17 cellular contexts compared by ENCODE assay signal in the genomic region with DNA sequence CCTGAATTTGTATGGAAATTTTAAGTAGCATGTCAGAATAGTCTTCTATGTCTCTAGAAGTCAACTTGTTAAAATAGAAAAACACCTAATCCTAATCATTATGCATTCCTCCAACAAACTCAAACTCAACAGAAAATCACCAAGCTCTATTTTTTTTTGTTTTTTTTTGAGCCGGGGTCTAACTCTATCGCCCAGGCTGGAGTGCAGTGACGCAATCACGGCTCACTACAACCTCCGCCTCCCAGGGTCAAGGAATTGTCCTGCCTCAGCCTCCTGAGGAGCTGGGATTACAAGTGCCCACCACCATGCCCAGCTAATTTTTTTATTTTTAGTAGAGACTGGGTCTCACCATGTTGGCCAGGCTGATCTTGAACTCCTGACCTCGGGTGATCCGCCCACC. TPM values are rescaled to one million over a fixed set of nuclear protein-coding genes. Genes with fewer than 3 reads are reported as not detected.
DNase-seq lines count a peak whose midpoint lies in the region; ATAC-seq, FAIRE-seq and TF ChIP-seq lines count a peak whose summit lies in the region.
"Had no signal": no experiment of that assay in that cellular context is flagged by ENCODE, and none has a peak within 500 bp of the region (broad histone marks: within the 10 kb centered on the region; RNA-seq: fewer than 3 reads in every experiment).

No MANE protein-coding gene starts in this region.

- no peaks in the 10 kb centered on the region for H3K23me2 ChIP-seq in H1 (ENCODE audit: low read depth, low read length)

- H3K4me1 ChIP-seq in K562 (replicated peaks in 1 of 2; ENCODE audit: control insufficient read depth in 2 of 2, insufficient read depth in 2 of 2, low read length in 2 of 2): no peaks in the 10 kb centered on the region
- H3K4me1 ChIP-seq in H1 (replicated peaks in 1 of 4; ENCODE audit: control insufficient read depth in 3 of 4, insufficient read depth in 4 of 4, low read length in 3 of 4): peaks cover 0 to 5% (median 0%) of the 10 kb centered on the region in 4 experiments; a peak in 5 of 7 replicates
- H3K4me1 ChIP-seq in pancreas: no peaks in the 10 kb centered on the region
- H3K4me1 ChIP-seq: A549, BE2C had no signal

- no peak overlapping the region for H2BK120ac ChIP-seq in H1 (replicated peaks; ENCODE audit: low read depth, low read length)

- H3K36me3 ChIP-seq in K562 (ENCODE audit: control insufficient read depth, insufficient read depth, low read length): peaks cover 2% of the 10 kb centered on the region; the same call in 2 of the 3 replicates
- no peaks in the 10 kb centered on the region for H3K36me3 ChIP-seq in H1 (ENCODE audit: control insufficient read depth in 2 of 4, insufficient read depth in 4 of 4, low read length in 3 of 4)
- no peaks in the 10 kb centered on the region for H3K36me3 ChIP-seq in pancreas
- H3K36me3 ChIP-seq: BE2C had no signal

- H3K27me3 ChIP-seq in K562 (ENCODE audit: control insufficient read depth in 2 of 2, insufficient read depth in 2 of 2, low read length in 2 of 2) (peaks cover 0 to 6% of the 10 kb centered on the region in 2 experiments; a peak in 3 of 5 replicates), H1 (replicated peaks in 1 of 4; ENCODE audit: control insufficient read depth in 3 of 4, extremely low read depth in 1 of 4, insufficient read depth in 3 of 4, low read length in 3 of 4) (no peaks in the 10 kb centered on the region), pancreas (no peaks in the 10 kb centered on the region)
- H3K27me3 ChIP-seq: BE2C had no signal

- no peak for TF ChIP-seq EP300 in K562 (IDR thresholded peaks at IDR 0.05; ENCODE audit: low read length)
- no peak for TF ChIP-seq EP300 in H1 (IDR thresholded peaks at IDR 0.05; ENCODE audit: borderline replicate concordance in 1 of 2, low read depth in 2 of 2, low read length in 2 of 2)

- no peak for ATAC-seq in K562
- no peak for ATAC-seq in pancreas
- ATAC-seq: A549 had no signal

- no peak for TF ChIP-seq RAD21 in K562 (CRISPR knock-in tag; conservative IDR thresholded peaks at IDR 0.05 in 1 of 2, IDR thresholded peaks at IDR 0.05 in 1 of 2)
- TF ChIP-seq RAD21 in H1 (IDR thresholded peaks at IDR 0.05 in 1 of 2, conservative IDR thresholded peaks at IDR 0.05 in 1 of 2; ENCODE audit: low read depth in 2 of 2, low read length in 2 of 2): no peak

- no peaks in the 10 kb centered on the region for H3K9me1 ChIP-seq in K562 (ENCODE audit: control insufficient read depth, insufficient read depth, low read length)

- H4K20me1 ChIP-seq in K562 (replicated peaks; ENCODE audit: control insufficient read depth, insufficient read depth, low read length) (no peaks in the 10 kb centered on the region), H1 (replicated peaks in 1 of 2; ENCODE audit: control insufficient read depth in 1 of 2, insufficient read depth in 2 of 2, low read length in 2 of 2) (peaks cover 0 to 1% of the 10 kb centered on the region in 2 experiments)

- no peak overlapping the region for H2BK12ac ChIP-seq in H1 (ENCODE audit: low read depth, low read length)

- DNase-seq in K562 (ENCODE audit: extremely low read depth in 1 of 4, low spot score in 3 of 4) (no peak), H1 (ENCODE audit: low read depth in 1 of 2, low spot score in 2 of 2) (no peak), KBM-7 (no peak), GDM1 (lab: John Stamatoyannopoulos, UW) (no peak), pancreas (no peak)
- DNase-seq: BE2C; CD4-positive, alpha-beta memory T cell; DMS79; EL had no signal

- no peak overlapping the region for H3K18ac ChIP-seq in H1 (ENCODE audit: extremely low read depth, low read length)

- no peak overlapping the region for H2BK15ac ChIP-seq in H1 (ENCODE audit: low read length)

- FAIRE-seq in K562 (lab: Jason Lieb, UNC) (no peak), H1 (lab: Jason Lieb, UNC) (no peak), pancreas (lab: Jason Lieb, UNC) (no peak)
- FAIRE-seq: A549, G401.6, GM12892, GM19239 had no signal

- H3K4ac ChIP-seq in H1 (replicated peaks; ENCODE audit: insufficient read length, low read depth, low read length): no peak overlapping the region

- TF ChIP-seq POLR2A in K562 (conservative IDR thresholded peaks at IDR 0.05) (no peak), H1 (IDR thresholded peaks at IDR 0.05; ENCODE audit: control extremely low read depth in 1 of 2, low read depth in 2 of 2, low read length in 2 of 2) (no peak)

- intact Hi-C loops in K562 (cut with micrococcal nuclease) (no loop called here), pancreas (cut with DNase I) (no loop called here)

- no peak overlapping the region for H3K56ac ChIP-seq in H1 (replicated peaks; ENCODE audit: insufficient read length, low read depth, low read length)

- no peak overlapping the region for H3K4me3 ChIP-seq in K562
- H3K4me3 ChIP-seq in H1 (ENCODE audit: extremely low read depth in 1 of 4, insufficient read depth in 2 of 4, low read depth in 3 of 4, low read length in 4 of 4): no peak overlapping the region
- no peak overlapping the region for H3K4me3 ChIP-seq in pancreas
- H3K4me3 ChIP-seq: A549 had no signal

- H2BK5ac ChIP-seq in H1 (ENCODE audit: low read depth, low read length): no peak overlapping the region

- H4K5ac ChIP-seq in H1 (ENCODE audit: insufficient read length, low read depth, low read length): no peak overlapping the region

- no TSS peak for BruUV-seq in K562 (replicated peaks; lab: Mats Ljungman, UMichigan)

- H3K9me3 ChIP-seq in K562 (replicated peaks; ENCODE audit: control insufficient read depth, insufficient read depth, low read depth, low read length) (no peaks in the 10 kb centered on the region), H1 (ENCODE audit: insufficient read depth in 2 of 2, low read depth in 1 of 2, low read length in 1 of 2) (no peaks in the 10 kb centered on the region), pancreas (no peaks in the 10 kb centered on the region)
- H3K9me3 ChIP-seq: A549, BE2C had no signal

- no peak overlapping the region for H2AK5ac ChIP-seq in H1 (ENCODE audit: low read depth, low read length)

- no peaks in the 10 kb centered on the region for H3K79me1 ChIP-seq in H1 (ENCODE audit: low read depth, low read length)

- TF ChIP-seq CTCF in K562 (IDR thresholded peaks at IDR 0.05 in 2 of 3, conservative IDR thresholded peaks at IDR 0.05 in 1 of 3; ENCODE audit: insufficient read depth in 2 of 3, low read depth in 1 of 3, low read length in 3 of 3) (no peak), H1 (IDR thresholded peaks at IDR 0.05; ENCODE audit: control extremely low read depth in 1 of 3, insufficient read depth in 1 of 3, low read depth in 1 of 3, low read length in 3 of 3) (no peak), pancreas (IDR thresholded peaks at IDR 0.05) (no peak)

- H4K91ac ChIP-seq in H1 (replicated peaks; ENCODE audit: insufficient read length, low read length): no peak overlapping the region

- H3K9ac ChIP-seq in K562 (ENCODE audit: insufficient read depth in 1 of 2, low read depth in 2 of 2, low read length in 2 of 2): no peak overlapping the region
- no peak overlapping the region for H3K9ac ChIP-seq in H1 (replicated peaks in 1 of 4; ENCODE audit: extremely low read depth in 1 of 4, low read depth in 3 of 4, low read length in 3 of 4)

- H3K27ac ChIP-seq in K562 (ENCODE audit: extremely low read depth, low read depth, low read length) (no peak overlapping the region), H1 (ENCODE audit: low read depth, low read length) (no peak overlapping the region), temporal lobe (ENCODE audit: low read depth, low read length) (peak overlapping the region; percentile 3), pancreas (no peak overlapping the region)
- H3K27ac ChIP-seq: A549, C4-2B had no signal

- H2BK20ac ChIP-seq in H1 (ENCODE audit: low read length): no peak overlapping the region

- WGBS in K562 (ENCODE audit: insufficient coverage, low coverage, missing lambda C conversion rate): 86% methylated on average over 7 of the region's 7 CpGs
- 97% methylated on average over 7 of the region's 7 CpGs; no CpG with 5 or more reads in 1 of the 2 experiments for WGBS in H1 (ENCODE audit: extremely low coverage in 1 of 2, insufficient coverage in 1 of 2, insufficient read length in 1 of 2, insufficient replicate concordance in 2 of 2, low coverage in 1 of 2, low lambda C conversion rate in 2 of 2, missing lambda C conversion rate in 1 of 2), 2 experiments
- 90 to 96% methylated on average over 7 of the region's 7 CpGs for WGBS in pancreas, 2 donors

- H3K14ac ChIP-seq in H1 (ENCODE audit: insufficient read length): no peak overlapping the region

- POLR2A ChIA-PET in K562 (lab: Yijun Ruan, JAX) (no interaction called here), H1 (lab: Charles Lee; ENCODE audit: partially characterized antibody) (interaction anchor here (0.6 kb wide), 1 partner anchor 459 kb away, joined by 3 read pairs; no protein-coding TSS in a partner anchor)

- H3K23ac ChIP-seq in H1 (ENCODE audit: insufficient read length): no peak overlapping the region

- H3K79me2 ChIP-seq in K562 (ENCODE audit: control insufficient read depth, insufficient read depth, low read length): no peaks in the 10 kb centered on the region
- H3K79me2 ChIP-seq in H1 (ENCODE audit: control insufficient read depth in 1 of 2, insufficient read depth in 2 of 2, low read length in 2 of 2): no peaks in the 10 kb centered on the region

- H4K8ac ChIP-seq in H1 (ENCODE audit: extremely low read depth, insufficient read depth, low read length): no peak overlapping the region

- no peak overlapping the region for H3K4me2 ChIP-seq in K562 (ENCODE audit: insufficient read depth, low read length)
- no peak overlapping the region for H3K4me2 ChIP-seq in H1 (ENCODE audit: insufficient read depth in 1 of 2, low read depth in 2 of 2, low read length in 2 of 2)
- H3K4me2 ChIP-seq: A549 had no signal

- H2AFZ ChIP-seq in K562 (ENCODE audit: low read depth, low read length) (no peak overlapping the region), H1 (ENCODE audit: low read length) (no peak overlapping the region)

- CTCF ChIA-PET in K562 (lab: Yijun Ruan, JAX; ENCODE audit: low intra/inter-chr PET ratio): no interaction called here
- CTCF ChIA-PET in H1 (lab: Charles Lee; ENCODE audit: partially characterized antibody): interaction anchor here (0.8 to 12.7 kb wide), 5 partner anchors 26 to 144 kb away, joined by 3 to 158 read pairs (median 4); partner anchors contain the start of genes CHST6 and TMEM170A

- in situ Hi-C loops in K562 (cut with MboI): no loop called here
- in situ Hi-C loops in KBM-7 (cut with MboI; ENCODE audit: low pct_unique_long_range_greater_than_20kb, low sequenced_read_pairs): no loop called here

RNA-seq across cellular contexts. Expression of gene TMEM231, which starts 9.8 kb away (rescaled TPM):
- 31.6 and 45.2 TPM in 2 replicates for total RNA-seq in K562 (2011; cell fraction: chromatin; rRNA removed; ENCODE audit: low replicate concordance)
- total RNA-seq in K562 (2011; cell fraction: nucleolus; rRNA removed): 32.4 and 38.0 TPM in 2 replicates
- 45.1 and 54.6 TPM in 2 replicates for total RNA-seq in K562 (2011; cell fraction: nucleoplasm; rRNA removed)
- total RNA-seq in K562 (2014; rRNA removed) (9.0 and 13.0 TPM in 2 replicates), K562 (2014; rRNA removed; fragmentation: Illumina TruSeq; extraction: Trizol) (7.6 and 9.1 TPM in 2 replicates), K562 (2015; rRNA removed; fragmentation: Illumina TruSeq; extraction: Trizol) (6.8 and 7.2 TPM in 2 replicates), K562 (2021) (12.6 and 13.9 TPM in 2 replicates), temporal lobe (13.0 TPM), pancreas (1 to 10 TPM; 2.5 to 5.3 (median 4.1) TPM)
- polyA plus RNA-seq in K562 (2011; rRNA removed) (27.6 and 30.2 TPM in 2 replicates), K562 (2014; fragmentation: Illumina TruSeq; extraction: Trizol) (15.6 and 17.0 TPM in 2 replicates), K562 (2014; fragmentation: Nextera tagmentation; extraction: Ambion mirVana) (1 to 10 TPM; 1.6 to 2.8 TPM), K562 (2014; rRNA removed) (10.9 and 13.0 TPM in 2 replicates), H1 (2011; rRNA removed) (26.7 and 37.6 TPM in 2 replicates), pancreas (1 to 10 TPM; 3.0 to 6.6 TPM)
- polyA plus RNA-seq in K562 (2011; cell fraction: cytosol; rRNA removed): 70.9 and 80.2 TPM in 2 replicates
- polyA plus RNA-seq in K562 (2011; cell fraction: nucleus; rRNA removed): 37.7 and 43.4 TPM in 2 replicates
- polyA plus RNA-seq in K562 (2012): 10.1 and 12.8 TPM in 2 replicates
- polyA minus RNA-seq in K562 (2011; rRNA and poly(A)+ RNA removed): 29.7 and 48.7 TPM in 2 replicates
- polyA minus RNA-seq in K562 (2011; cell fraction: cytosol; rRNA and poly(A)+ RNA removed): 18.2 and 21.3 TPM in 2 replicates
- 16.7 and 17.2 TPM in 2 replicates for polyA minus RNA-seq in K562 (2011; cell fraction: nucleus; rRNA and poly(A)+ RNA removed)
- total RNA-seq in H1 (2021; fragmentation: NEBNext Ultra II Directional; extraction: Animal tissue kit (Norgen Biotek cat#: 25700)): 8.0 and 8.3 TPM in 2 replicates
- polyA plus RNA-seq in H1 (2011; cell fraction: cytosol; rRNA removed): 22.6 TPM
- 26.1 TPM for polyA plus RNA-seq in H1 (2011; cell fraction: nucleus; rRNA removed)
- 6.4 to 11.0 TPM (median 8.7 TPM) in 4 replicates for polyA plus RNA-seq in H1 (2012, experiment 1 of 2)
- polyA plus RNA-seq in H1 (2012, experiment 2 of 2): 5.9 TPM
- polyA plus RNA-seq in H1 (2013, experiment 1 of 2): 13.7 TPM
- polyA plus RNA-seq in H1 (2013, experiment 2 of 2): 16.0 TPM
- polyA minus RNA-seq in H1 (2011; rRNA and poly(A)+ RNA removed): 36.4 and 54.6 TPM in 2 replicates
- 17.5 TPM for polyA minus RNA-seq in H1 (2011; cell fraction: cytosol; rRNA and poly(A)+ RNA removed)
- polyA minus RNA-seq in H1 (2011; cell fraction: nucleus; rRNA and poly(A)+ RNA removed): 7.9 TPM

RNA-seq across cellular contexts. Expression of gene CHST5, which starts 10.4 kb away (rescaled TPM):
- total RNA-seq in K562 (2011; cell fraction: chromatin; rRNA removed; ENCODE audit: low replicate concordance): 0.48 and 0.88 TPM in 2 replicates
- 0.26 and 0.50 TPM in 2 replicates for total RNA-seq in K562 (2011; cell fraction: nucleolus; rRNA removed)
- 0.59 and 0.76 TPM in 2 replicates for total RNA-seq in K562 (2011; cell fraction: nucleoplasm; rRNA removed)
- total RNA-seq in K562 (2014; rRNA removed): not detected in 2 replicates
- total RNA-seq in K562 (2014; rRNA removed; fragmentation: Illumina TruSeq; extraction: Trizol): not detected in 2 replicates
- 0.07 TPM in 1 of 2 replicates, not detected in the other for total RNA-seq in K562 (2015; rRNA removed; fragmentation: Illumina TruSeq; extraction: Trizol)
- 0.18 and 0.20 TPM in 2 replicates for total RNA-seq in K562 (2021)
- 0.06 and 0.09 TPM in 2 replicates for polyA plus RNA-seq in K562 (2011; rRNA removed)
- polyA plus RNA-seq in K562 (2011; cell fraction: cytosol; rRNA removed): 0.03 and 0.19 TPM in 2 replicates
- 0.34 and 0.58 TPM in 2 replicates for polyA plus RNA-seq in K562 (2011; cell fraction: nucleus; rRNA removed)
- polyA plus RNA-seq in K562 (2012): not detected in 2 replicates
- 0.40 TPM in 1 of 2 replicates, not detected in the other for polyA plus RNA-seq in K562 (2014; fragmentation: Illumina TruSeq; extraction: Trizol)
- polyA plus RNA-seq in K562 (2014; fragmentation: Nextera tagmentation; extraction: Ambion mirVana): not detected
- 0.05 and 0.21 TPM in 2 replicates for polyA plus RNA-seq in K562 (2014; rRNA removed)
- 0.07 and 0.09 TPM in 2 replicates for polyA minus RNA-seq in K562 (2011; rRNA and poly(A)+ RNA removed)
- polyA minus RNA-seq in K562 (2011; cell fraction: cytosol; rRNA and poly(A)+ RNA removed): not detected in 2 replicates
- polyA minus RNA-seq in K562 (2011; cell fraction: nucleus; rRNA and poly(A)+ RNA removed): 0.22 TPM in 1 of 2 replicates, not detected in the other
- total RNA-seq in H1 (2021; fragmentation: NEBNext Ultra II Directional; extraction: Animal tissue kit (Norgen Biotek cat#: 25700)): 0.13 and 0.15 TPM in 2 replicates
- polyA plus RNA-seq in H1 (2011; rRNA removed): 0.13 and 0.23 TPM in 2 replicates
- polyA plus RNA-seq in H1 (2011; cell fraction: cytosol; rRNA removed): 0.08 TPM
- polyA plus RNA-seq in H1 (2011; cell fraction: nucleus; rRNA removed): 0.66 TPM
- 0.23 to 0.52 TPM (median 0.40 TPM) in 3 of 4 replicates, not detected in the other for polyA plus RNA-seq in H1 (2012, experiment 1 of 2)
- polyA plus RNA-seq in H1 (2012, experiment 2 of 2): not detected
- 0.06 TPM for polyA plus RNA-seq in H1 (2013, experiment 1 of 2)
- 0.13 TPM for polyA plus RNA-seq in H1 (2013, experiment 2 of 2)
- 0.32 and 0.41 TPM in 2 replicates for polyA minus RNA-seq in H1 (2011; rRNA and poly(A)+ RNA removed)
- polyA minus RNA-seq in H1 (2011; cell fraction: cytosol; rRNA and poly(A)+ RNA removed): not detected
- 0.40 TPM for polyA minus RNA-seq in H1 (2011; cell fraction: nucleus; rRNA and poly(A)+ RNA removed)
- total RNA-seq in temporal lobe: 0.25 TPM
- under 1 TPM in 5 of 6 donors, not detected in 1; 0.06 to 0.28 (median 0.13) TPM for total RNA-seq in pancreas
- under 1 TPM; 0.15 to 0.16 TPM for polyA plus RNA-seq in pancreas
- total RNA-seq: CD4-positive, alpha-beta memory T cell had no signal
- polyA plus RNA-seq: AG04450; CD4-positive, alpha-beta memory T cell; IgD-negative memory B cell had no signal

RNA-seq across cellular contexts. Expression of gene GABARAPL2, which starts 19.9 kb away (rescaled TPM):
- 39.7 and 43.4 TPM in 2 replicates for total RNA-seq in K562 (2011; cell fraction: chromatin; rRNA removed; ENCODE audit: low replicate concordance)
- total RNA-seq in K562 (2011; cell fraction: nucleolus; rRNA removed): 27.6 and 28.0 TPM in 2 replicates
- total RNA-seq in K562 (2011; cell fraction: nucleoplasm; rRNA removed): 46.8 and 63.5 TPM in 2 replicates
- total RNA-seq in K562 (2014; rRNA removed): 39.8 and 42.1 TPM in 2 replicates
- total RNA-seq in K562 (2014; rRNA removed; fragmentation: Illumina TruSeq; extraction: Trizol): 65.5 and 81.6 TPM in 2 replicates
- total RNA-seq in K562 (2015; rRNA removed; fragmentation: Illumina TruSeq; extraction: Trizol): 49.0 and 50.5 TPM in 2 replicates
- 89.2 and 91.8 TPM in 2 replicates for total RNA-seq in K562 (2021)
- 89.0 and 118 TPM in 2 replicates for polyA plus RNA-seq in K562 (2011; rRNA removed)
- polyA plus RNA-seq in K562 (2011; cell fraction: cytosol; rRNA removed): 44.7 and 87.3 TPM in 2 replicates
- 37.3 and 59.0 TPM in 2 replicates for polyA plus RNA-seq in K562 (2011; cell fraction: nucleus; rRNA removed)
- 113 TPM in 2 replicates for polyA plus RNA-seq in K562 (2012)
- 88.2 and 94.1 TPM in 2 replicates for polyA plus RNA-seq in K562 (2014; fragmentation: Illumina TruSeq; extraction: Trizol)
- polyA plus RNA-seq in K562 (2014; fragmentation: Nextera tagmentation; extraction: Ambion mirVana): 100 to 1,000 TPM; 252 to 288 TPM
- 101 and 105 TPM in 2 replicates for polyA plus RNA-seq in K562 (2014; rRNA removed)
- polyA minus RNA-seq in K562 (2011; rRNA and poly(A)+ RNA removed): 52.9 and 56.0 TPM in 2 replicates
- polyA minus RNA-seq in K562 (2011; cell fraction: cytosol; rRNA and poly(A)+ RNA removed): 27.2 and 28.1 TPM in 2 replicates
- 14.4 and 26.2 TPM in 2 replicates for polyA minus RNA-seq in K562 (2011; cell fraction: nucleus; rRNA and poly(A)+ RNA removed)
- 67.4 and 71.3 TPM in 2 replicates for total RNA-seq in H1 (2021; fragmentation: NEBNext Ultra II Directional; extraction: Animal tissue kit (Norgen Biotek cat#: 25700))
- 38.1 and 65.8 TPM in 2 replicates for polyA plus RNA-seq in H1 (2011; rRNA removed)
- 66.6 TPM for polyA plus RNA-seq in H1 (2011; cell fraction: cytosol; rRNA removed)
- 19.5 TPM for polyA plus RNA-seq in H1 (2011; cell fraction: nucleus; rRNA removed)
- polyA plus RNA-seq in H1 (2012, experiment 1 of 2): 57.4 to 82.7 TPM (median 59.2 TPM) in 4 replicates
- polyA plus RNA-seq in H1 (2012, experiment 2 of 2): 44.6 TPM
- polyA plus RNA-seq in H1 (2013, experiment 1 of 2): 51.4 TPM
- 53.9 TPM for polyA plus RNA-seq in H1 (2013, experiment 2 of 2)
- 18.3 and 22.8 TPM in 2 replicates for polyA minus RNA-seq in H1 (2011; rRNA and poly(A)+ RNA removed)
- polyA minus RNA-seq in H1 (2011; cell fraction: cytosol; rRNA and poly(A)+ RNA removed): 24.2 TPM
- polyA minus RNA-seq in H1 (2011; cell fraction: nucleus; rRNA and poly(A)+ RNA removed): 16.1 TPM
- total RNA-seq in temporal lobe: 109 TPM
- 10 to 100 TPM; 29.9 to 61.2 (median 34.3) TPM for total RNA-seq in pancreas
- 100 to 1,000 TPM in 1 of 2 donors, 10 to 100 TPM in 1; 44.1 to 117 TPM for polyA plus RNA-seq in pancreas

RNA-seq across cellular contexts. Expression of gene CHST6, which starts 51.1 kb away (rescaled TPM):
- total RNA-seq in K562 (2011; cell fraction: chromatin; rRNA removed; ENCODE audit: low replicate concordance): 0.16 TPM in 1 of 2 replicates, not detected in the other
- total RNA-seq in K562 (2011; cell fraction: nucleolus; rRNA removed): under 0.01 TPM in 2 replicates
- 0.07 and 0.08 TPM in 2 replicates for total RNA-seq in K562 (2011; cell fraction: nucleoplasm; rRNA removed)
- total RNA-seq in K562 (2014; rRNA removed): 0.05 TPM in 1 of 2 replicates, not detected in the other
- total RNA-seq in K562 (2014; rRNA removed; fragmentation: Illumina TruSeq; extraction: Trizol): not detected in 2 replicates
- not detected in 2 replicates for total RNA-seq in K562 (2015; rRNA removed; fragmentation: Illumina TruSeq; extraction: Trizol)
- total RNA-seq in K562 (2021): 0.02 and 0.09 TPM in 2 replicates
- 0.01 TPM in 1 of 2 replicates, not detected in the other for polyA plus RNA-seq in K562 (2011; rRNA removed)
- 0.04 TPM in 1 of 2 replicates, not detected in the other for polyA plus RNA-seq in K562 (2011; cell fraction: cytosol; rRNA removed)
- not detected in 2 replicates for polyA plus RNA-seq in K562 (2011; cell fraction: nucleus; rRNA removed)
- polyA plus RNA-seq in K562 (2012): not detected in 2 replicates
- polyA plus RNA-seq in K562 (2014; fragmentation: Illumina TruSeq; extraction: Trizol): not detected in 2 replicates
- polyA plus RNA-seq in K562 (2014; fragmentation: Nextera tagmentation; extraction: Ambion mirVana): not detected
- not detected in 2 replicates for polyA plus RNA-seq in K562 (2014; rRNA removed)
- 0.04 TPM in 1 of 2 replicates, not detected in the other for polyA minus RNA-seq in K562 (2011; rRNA and poly(A)+ RNA removed)
- not detected in 2 replicates for polyA minus RNA-seq in K562 (2011; cell fraction: cytosol; rRNA and poly(A)+ RNA removed)
- 0.11 and 0.13 TPM in 2 replicates for polyA minus RNA-seq in K562 (2011; cell fraction: nucleus; rRNA and poly(A)+ RNA removed)
- 25.4 and 26.4 TPM in 2 replicates for total RNA-seq in H1 (2021; fragmentation: NEBNext Ultra II Directional; extraction: Animal tissue kit (Norgen Biotek cat#: 25700))
- 18.2 and 26.5 TPM in 2 replicates for polyA plus RNA-seq in H1 (2011; rRNA removed)
- 15.2 TPM for polyA plus RNA-seq in H1 (2011; cell fraction: cytosol; rRNA removed)
- polyA plus RNA-seq in H1 (2011; cell fraction: nucleus; rRNA removed): 27.0 TPM
- polyA plus RNA-seq in H1 (2012, experiment 1 of 2): 11.5 to 16.3 TPM (median 14.7 TPM) in 4 replicates
- 14.3 TPM for polyA plus RNA-seq in H1 (2012, experiment 2 of 2)
- polyA plus RNA-seq in H1 (2013, experiment 1 of 2): 14.9 TPM
- polyA plus RNA-seq in H1 (2013, experiment 2 of 2): 15.6 TPM
- polyA minus RNA-seq in H1 (2011; rRNA and poly(A)+ RNA removed): 20.6 and 25.1 TPM in 2 replicates
- 20.6 TPM for polyA minus RNA-seq in H1 (2011; cell fraction: cytosol; rRNA and poly(A)+ RNA removed)
- polyA minus RNA-seq in H1 (2011; cell fraction: nucleus; rRNA and poly(A)+ RNA removed): 18.2 TPM
- total RNA-seq in temporal lobe: 0.74 TPM
- under 1 TPM in 5 of 6 donors, not detected in 1; 0.06 to 0.25 (median 0.13) TPM for total RNA-seq in pancreas
- polyA plus RNA-seq in pancreas: under 1 TPM in 1 of 2 donors, not detected in 1; under 0.01 TPM
- polyA plus RNA-seq: CD4-positive, alpha-beta memory T cell had no signal

Comparison
In these comparisons a context has a peak if more than half of its experiments do, and no peak if none do; other contexts are left out.
1. Of the 49 proteins assayed by ChIP-seq in both K562 and H1: peak only in K562: none; only in H1: none; in both: CEBPB; in neither: 48.